8 cellular contexts compared by ENCODE assay signal in the genomic region with DNA sequence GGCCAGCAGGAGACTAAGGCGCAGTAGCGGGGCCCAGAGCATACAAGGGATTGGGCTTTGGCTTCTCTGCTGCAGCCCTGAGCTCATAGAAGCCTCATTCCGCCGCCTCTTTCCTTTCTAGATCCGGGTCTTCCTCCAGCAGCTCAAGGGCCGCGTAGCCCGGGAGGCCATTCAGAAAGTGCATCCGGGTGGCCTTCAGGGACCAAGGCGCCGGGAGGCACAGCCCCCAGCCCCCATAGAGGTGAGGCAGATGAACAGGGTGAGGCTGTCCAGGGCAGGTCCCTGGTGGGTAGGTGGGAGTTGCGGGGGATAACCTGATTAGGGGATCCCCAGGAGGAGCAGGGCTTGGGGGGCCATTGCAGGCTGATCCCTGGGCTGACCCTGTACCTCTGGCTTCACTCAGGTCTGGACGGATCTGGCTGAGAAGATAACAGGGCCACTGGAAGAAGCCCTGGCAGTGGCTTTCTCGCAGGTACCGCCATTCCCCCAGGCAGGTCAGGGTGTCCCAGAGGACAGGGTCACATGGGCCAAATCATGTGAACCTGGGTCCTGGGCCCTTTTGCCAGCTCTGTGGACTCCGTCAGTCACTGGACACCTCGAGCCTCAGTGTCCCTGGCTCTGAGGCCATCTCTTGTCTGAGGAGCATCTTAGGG. TPM values are rescaled to one million over a fixed set of nuclear protein-coding genes. Genes with fewer than 3 reads are reported as not detected.
DNase-seq lines count a peak whose midpoint lies in the region; ATAC-seq, FAIRE-seq and TF ChIP-seq lines count a peak whose summit lies in the region.

No MANE protein-coding gene starts in this region.

- FAIRE-seq in H54 (lab: Jason Lieb, UNC) = no peak

- TF ChIP-seq CTCF in AG10803 (conservative IDR thresholded peaks at IDR 0.05; ENCODE audit: low read length) (no peak), cardiac fibroblast (IDR thresholded peaks at IDR 0.05; ENCODE audit: low read depth, low read length) (no peak)

- POLR2A ChIA-PET in naive thymus-derived CD4-positive, alpha-beta T cell (lab: Charles Lee) = interaction anchor here (0.9 to 5.7 kb wide), 11 partner anchors 8 to 469 kb away, joined by 3 to 38 read pairs (median 4); a partner anchor contains a TSS

- intact Hi-C loops in naive thymus-derived CD4-positive, alpha-beta T cell (cut with micrococcal nuclease) = loop anchor here (2.0 to 10.0 kb wide), 10 partner anchors 294 to 1896 kb away; a partner anchor contains a TSS

- H3K9me3 ChIP-seq in naive thymus-derived CD4-positive, alpha-beta T cell (ENCODE audit: control insufficient read depth in 2 of 3, low read length in 3 of 3) = no peaks in the 10 kb centered on the region

- H3K27ac Mint-ChIP-seq in naive thymus-derived CD4-positive, alpha-beta T cell = peak overlapping the region; percentile 76 to 97 (median 92)

- no peak for ATAC-seq in naive thymus-derived CD4-positive, alpha-beta T cell
- no peak for ATAC-seq in GM19351 (IDR thresholded peaks at IDR 0.05; ENCODE audit: unreplicated experiment)

- H3K27me3 Mint-ChIP-seq in naive thymus-derived CD4-positive, alpha-beta T cell = peaks cover 6 to 21% (median 12%) of the 10 kb centered on the region in 5 donors

- H3K4me1 ChIP-seq in naive thymus-derived CD4-positive, alpha-beta T cell (ENCODE audit: control insufficient read depth in 2 of 2, insufficient read depth in 2 of 2, low read length in 2 of 2) = peaks cover 25 to 34% of the 10 kb centered on the region in 2 donors

- H3K27me3 ChIP-seq in naive thymus-derived CD4-positive, alpha-beta T cell (ENCODE audit: control insufficient read depth in 2 of 2, insufficient read depth in 2 of 2, low read length in 2 of 2) = peaks cover 0 to 20% of the 10 kb centered on the region in 2 donors

- TF ChIP-seq POLR2A in H54 (IDR thresholded peaks at IDR 0.05; ENCODE audit: low read depth, low read length) = no peak

- no peak for DNase-seq in AG10803 (ENCODE audit: low read depth)
- DNase-seq in Jurkat, Clone E6-1 (ENCODE audit: low read depth, low spot score) = no peak
- DNase-seq in cardiac fibroblast (ENCODE audit: low read depth in 2 of 2) = no peak
- DNase-seq in naive thymus-derived CD4-positive, alpha-beta T cell = no peak
- DNase-seq in retina = no peak
- no peak for DNase-seq in H54 (ENCODE audit: insufficient read length, low spot score)
- DNase-seq in globus pallidus (ENCODE audit: low spot score) = no peak

- peak overlapping the region; percentile 75 for H3K4me3 ChIP-seq in AG10803 (ENCODE audit: low read length)
- H3K4me3 ChIP-seq in Jurkat, Clone E6-1 (ENCODE audit: low read length) = peak overlapping the region; percentile 55
- peak overlapping the region; percentile 50 to 65 for H3K4me3 ChIP-seq in cardiac fibroblast (replicated peaks in 1 of 2; ENCODE audit: low read depth in 2 of 2, low read length in 2 of 2)
- peak overlapping the region; percentile 86 for H3K4me3 ChIP-seq in naive thymus-derived CD4-positive, alpha-beta T cell (ENCODE audit: low read length)

- peak overlapping the region; percentile 63 for H3K27ac ChIP-seq in naive thymus-derived CD4-positive, alpha-beta T cell (ENCODE audit: low read depth, low read length)

- H3K9me3 Mint-ChIP-seq in naive thymus-derived CD4-positive, alpha-beta T cell = peaks cover 0 to 3% (median 0%) of the 10 kb centered on the region in 11 donors

- peaks cover 15 to 47% (median 38%) of the 10 kb centered on the region in 7 donors for H3K4me1 Mint-ChIP-seq in naive thymus-derived CD4-positive, alpha-beta T cell

- H3K4me3 Mint-ChIP-seq in naive thymus-derived CD4-positive, alpha-beta T cell = peak overlapping the region; percentile 88 to 97 (median 94)

- CTCF ChIA-PET in naive thymus-derived CD4-positive, alpha-beta T cell (lab: Charles Lee) = interaction anchor here (0.6 to 2.8 kb wide), 7 partner anchors 10 to 346 kb away, joined by 3 to 14 read pairs (median 8); a partner anchor contains a TSS

- H3K36me3 Mint-ChIP-seq in naive thymus-derived CD4-positive, alpha-beta T cell = peaks cover 0 to 11% (median 0%) of the 10 kb centered on the region in 5 donors

- peaks cover 0 to 18% (median 6%) of the 10 kb centered on the region in 3 experiments for H3K36me3 ChIP-seq in naive thymus-derived CD4-positive, alpha-beta T cell (ENCODE audit: control insufficient read depth in 2 of 3, insufficient read depth in 3 of 3, low read length in 3 of 3)

RNA-seq across cellular contexts. Expression of a gene that starts 1.3 kb away (rescaled TPM):
- 32.2 TPM for polyA plus RNA-seq in Jurkat, Clone E6-1 (2012; ENCODE audit: insufficient read depth, insufficient read length)
- 10 to 100 TPM; 12.3 to 24.4 (median 21.4) TPM for total RNA-seq in naive thymus-derived CD4-positive, alpha-beta T cell
- polyA plus RNA-seq in naive thymus-derived CD4-positive, alpha-beta T cell = 10 to 100 TPM; 11.5 to 18.2 TPM

RNA-seq across cellular contexts. Expression of a gene that starts 4.5 kb away (rescaled TPM):
- 33.5 TPM for polyA plus RNA-seq in Jurkat, Clone E6-1 (2012; ENCODE audit: insufficient read depth, insufficient read length)
- under 1 TPM in 1 of 5 experiments, not detected in 4; 0.32 TPM for total RNA-seq in naive thymus-derived CD4-positive, alpha-beta T cell
- not detected for polyA plus RNA-seq in naive thymus-derived CD4-positive, alpha-beta T cell

RNA-seq across cellular contexts. Expression of a gene that starts 6.8 kb away (rescaled TPM):
- polyA plus RNA-seq in Jurkat, Clone E6-1 (2012; ENCODE audit: insufficient read depth, insufficient read length) = 23.7 TPM
- total RNA-seq in naive thymus-derived CD4-positive, alpha-beta T cell = 1 to 10 TPM in 4 of 5 experiments, under 1 TPM in 1; 0.27 to 4.0 (median 1.6) TPM
- not detected for polyA plus RNA-seq in naive thymus-derived CD4-positive, alpha-beta T cell

RNA-seq across cellular contexts. Expression of a gene that starts 17.8 kb away (rescaled TPM):
- 30.5 TPM for polyA plus RNA-seq in Jurkat, Clone E6-1 (2012; ENCODE audit: insufficient read depth, insufficient read length)
- total RNA-seq in naive thymus-derived CD4-positive, alpha-beta T cell = 100 to 1,000 TPM in 1 of 5 experiments, 10 to 100 TPM in 4; 48.7 to 109 (median 66.5) TPM
- polyA plus RNA-seq in naive thymus-derived CD4-positive, alpha-beta T cell = 1 to 10 TPM; 1.8 to 2.0 TPM

RNA-seq across cellular contexts. Expression of a gene that starts 22.0 kb away (rescaled TPM):
- 60.1 TPM for polyA plus RNA-seq in Jurkat, Clone E6-1 (2012; ENCODE audit: insufficient read depth, insufficient read length)
- 10 to 100 TPM; 65.3 to 97.6 (median 73.8) TPM for total RNA-seq in naive thymus-derived CD4-positive, alpha-beta T cell
- 10 to 100 TPM; 16.7 to 22.8 TPM for polyA plus RNA-seq in naive thymus-derived CD4-positive, alpha-beta T cell
